Comparison of ENCODE assay signal across 18 cellular contexts in the genomic region with DNA sequence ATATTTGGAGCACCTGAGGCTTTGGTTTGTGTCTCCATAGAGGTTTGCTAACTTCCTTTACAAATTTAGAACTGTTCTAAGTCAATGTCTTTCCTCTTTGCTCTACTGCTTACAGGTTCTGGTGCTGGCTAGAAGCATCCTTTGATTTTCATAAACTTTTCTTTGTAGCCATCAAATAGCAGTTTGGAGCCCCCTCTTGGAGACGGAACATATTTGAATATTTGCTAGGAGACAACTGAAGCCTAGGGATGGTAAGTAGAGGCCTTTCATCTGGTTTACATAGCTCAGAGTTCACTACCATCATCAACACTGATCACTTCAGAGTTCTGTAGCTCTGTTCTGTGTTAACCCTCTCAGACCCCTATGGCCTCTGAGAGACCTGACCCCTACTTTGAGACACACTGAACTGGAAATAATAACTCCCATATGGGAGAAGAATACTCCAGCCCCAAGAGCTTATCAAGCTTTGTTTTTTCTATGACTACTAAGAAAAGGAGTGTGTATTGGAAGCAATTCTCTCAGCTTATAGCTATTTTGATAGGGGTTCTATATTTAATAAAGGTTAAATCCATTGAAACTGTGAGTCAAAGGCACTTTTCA.
A peak's percentile ranks its signal among the peaks of the same experiment; 100 is the strongest.
DNase-seq lines count a peak whose midpoint lies in the region; ATAC-seq and TF ChIP-seq lines count a peak whose summit lies in the region.
"Had no signal": no experiment of that assay in that cellular context is flagged by ENCODE, and none has a peak within 500 bp of the region (broad histone marks: within the 10 kb centered on the region; RNA-seq: fewer than 3 reads in every experiment).

No MANE protein-coding gene starts in this region.

- H3K27me3 ChIP-seq in endodermal cell (ENCODE audit: control insufficient read depth, insufficient read depth, low read length, poor library complexity, severe bottlenecking) (no peaks in the 10 kb centered on the region), osteoblast (ENCODE audit: insufficient read depth, low read length) (no peaks in the 10 kb centered on the region)
- H3K27me3 ChIP-seq in CD4-positive, alpha-beta T cell (ENCODE audit: control insufficient read depth, insufficient read depth, low read length) = no peaks in the 10 kb centered on the region

- intact Hi-C loops in CD4-positive, alpha-beta T cell (cut with DNase I, micrococcal nuclease) = no loop called here

- POLR2A ChIA-PET in WTC11 (lab: Charles Lee) = no interaction called here
- POLR2A ChIA-PET in CD4-positive, alpha-beta T cell (lab: Charles Lee) = no interaction called here

- H3K4me1 Mint-ChIP-seq in WTC11 (peaks cover 51% of the 10 kb centered on the region), endodermal cell (peaks cover 21% of the 10 kb centered on the region)
- no peaks in the 10 kb centered on the region for H3K4me1 Mint-ChIP-seq in CD4-positive, alpha-beta T cell (ENCODE audit: low read depth)

- peak overlapping the region; percentile 16 for H3K27ac ChIP-seq in endodermal cell (ENCODE audit: low read depth, low read length)
- H3K27ac ChIP-seq in osteoblast (ENCODE audit: low read depth, low read length) = no peak overlapping the region
- no peak overlapping the region for H3K27ac ChIP-seq in CD4-positive, alpha-beta T cell (ENCODE audit: low read depth, low read length)
- H3K27ac ChIP-seq: C4-2B, KMS-11 had no signal

- H4K20me1 ChIP-seq in osteoblast (ENCODE audit: insufficient read depth, low read length) = no peaks in the 10 kb centered on the region

- CTCF ChIA-PET in WTC11 (lab: Charles Lee) = interaction anchor here (0.8 to 1.2 kb wide), 2 partner anchors 36 to 50 kb away, joined by 3 read pairs; no protein-coding TSS in a partner anchor
- CTCF ChIA-PET in CD4-positive, alpha-beta T cell (lab: Charles Lee) = no interaction called here

- ATAC-seq in WTC11 = peak; percentile 47; the same call in 1 of the 2 replicates
- no peak for ATAC-seq in GM21515 (IDR thresholded peaks at IDR 0.05; ENCODE audit: unreplicated experiment)
- no peak for ATAC-seq in CD4-positive, alpha-beta T cell (ENCODE audit: poor library complexity)

- no peak overlapping the region for H3K9ac ChIP-seq in endodermal cell (ENCODE audit: extremely low read depth, low read length, poor library complexity, severe bottlenecking)
- H3K9ac ChIP-seq: KMS-11 had no signal

- H3K9me3 Mint-ChIP-seq in WTC11 = no peaks in the 10 kb centered on the region
- no peaks in the 10 kb centered on the region for H3K9me3 Mint-ChIP-seq in endodermal cell
- H3K9me3 Mint-ChIP-seq in CD4-positive, alpha-beta T cell = peaks cover 27% of the 10 kb centered on the region

- no peak overlapping the region for H2AFZ ChIP-seq in osteoblast (ENCODE audit: low read length)

- H3K4me2 ChIP-seq in osteoblast (ENCODE audit: insufficient read depth, low read length) = no peak overlapping the region
- H3K4me2 ChIP-seq: KMS-11 had no signal

- H3K4me3 Mint-ChIP-seq in WTC11 = no peak overlapping the region
- no peak overlapping the region for H3K4me3 Mint-ChIP-seq in endodermal cell
- H3K4me3 Mint-ChIP-seq in CD4-positive, alpha-beta T cell = no peak overlapping the region

- WGBS in endodermal cell (ENCODE audit: insufficient coverage in 1 of 2, insufficient read length in 1 of 2), 2 experiments = 91% methylated on average over 1 of the region's 1 CpG; no CpG with 5 or more reads in 1 of the 2 experiments

- no peaks in the 10 kb centered on the region for H3K79me2 ChIP-seq in osteoblast (ENCODE audit: insufficient read depth, low read length)

- H3K9me3 ChIP-seq in endodermal cell (ENCODE audit: control insufficient read depth, low read length) (no peaks in the 10 kb centered on the region), osteoblast (ENCODE audit: low read depth, low read length) (no peaks in the 10 kb centered on the region)
- no peaks in the 10 kb centered on the region for H3K9me3 ChIP-seq in CD4-positive, alpha-beta T cell (ENCODE audit: control insufficient read depth, low read length)

- H3K36me3 Mint-ChIP-seq in WTC11 = no peaks in the 10 kb centered on the region
- no peaks in the 10 kb centered on the region for H3K36me3 Mint-ChIP-seq in endodermal cell (ENCODE audit: low read depth)
- H3K36me3 Mint-ChIP-seq in CD4-positive, alpha-beta T cell (ENCODE audit: low read depth) = no peaks in the 10 kb centered on the region

- no peaks in the 10 kb centered on the region for H3K4me1 ChIP-seq in endodermal cell (ENCODE audit: control insufficient read depth, insufficient read depth, low read length)
- no peaks in the 10 kb centered on the region for H3K4me1 ChIP-seq in osteoblast (ENCODE audit: insufficient read depth, low read length)

- no peaks in the 10 kb centered on the region for H3K27me3 Mint-ChIP-seq in WTC11 (ENCODE audit: low read depth)
- no peaks in the 10 kb centered on the region for H3K27me3 Mint-ChIP-seq in endodermal cell (ENCODE audit: insufficient read depth)
- H3K27me3 Mint-ChIP-seq in CD4-positive, alpha-beta T cell = no peaks in the 10 kb centered on the region

- no peak overlapping the region for H3K27ac Mint-ChIP-seq in WTC11
- H3K27ac Mint-ChIP-seq in endodermal cell = no peak overlapping the region
- no peak overlapping the region for H3K27ac Mint-ChIP-seq in CD4-positive, alpha-beta T cell

- no peaks in the 10 kb centered on the region for H3K36me3 ChIP-seq in endodermal cell (ENCODE audit: control insufficient read depth, insufficient read depth, low read length)
- H3K36me3 ChIP-seq in osteoblast (ENCODE audit: insufficient read depth, low read length) = no peaks in the 10 kb centered on the region

- TF ChIP-seq CTCF in WTC11 (IDR thresholded peaks at IDR 0.05) (no peak), endodermal cell (conservative IDR thresholded peaks at IDR 0.05) (peak; percentile 40), osteoblast (IDR thresholded peaks at IDR 0.05; ENCODE audit: extremely low read depth, low read depth, low read length) (peak; percentile 20)
- TF ChIP-seq CTCF in CD4-positive, alpha-beta T cell (IDR thresholded peaks at IDR 0.05) = no peak

- H3K4me3 ChIP-seq in endodermal cell (ENCODE audit: low read length) (no peak overlapping the region), osteoblast (ENCODE audit: insufficient read depth, low read length) (no peak overlapping the region)

- DNase-seq in HT1080 (ENCODE audit: low read depth) (peak; percentile 3), WTC11 (ENCODE audit: low spot score) (no peak), endodermal cell (no peak), osteoblast (ENCODE audit: insufficient read length, low spot score, missing footprints) (no peak), epidermal melanocyte (ENCODE audit: insufficient read length, low spot score) (no peak), mucosa of gallbladder (ENCODE audit: low spot score) (no peak)
- no peak for DNase-seq in CD4-positive, alpha-beta T cell
- DNase-seq: AML-193, DND-41, HCEC 1CT, NCI-H1417 treated with DMSO at 0.1 percent for 48 hours, NCI-H187 treated with DMSO at 0.1 percent for 48 hours, NCI-H226, NCI-H524, NCI-H82 had no signal

TF ChIP-seq in WTC11, 78 proteins besides CTCF, POLR2A, EP300 and RAD21 (continues in another document):
- TF ChIP-seq CREB1 (CRISPR knock-in tag; IDR thresholded peaks at IDR 0.05) (no peak), GTF2I (CRISPR knock-in tag; conservative IDR thresholded peaks at IDR 0.05) (no peak), NR3C1 (CRISPR knock-in tag; conservative IDR thresholded peaks at IDR 0.05; ENCODE audit: low read depth) (no peak)
- TF ChIP-seq, protein P1, sequence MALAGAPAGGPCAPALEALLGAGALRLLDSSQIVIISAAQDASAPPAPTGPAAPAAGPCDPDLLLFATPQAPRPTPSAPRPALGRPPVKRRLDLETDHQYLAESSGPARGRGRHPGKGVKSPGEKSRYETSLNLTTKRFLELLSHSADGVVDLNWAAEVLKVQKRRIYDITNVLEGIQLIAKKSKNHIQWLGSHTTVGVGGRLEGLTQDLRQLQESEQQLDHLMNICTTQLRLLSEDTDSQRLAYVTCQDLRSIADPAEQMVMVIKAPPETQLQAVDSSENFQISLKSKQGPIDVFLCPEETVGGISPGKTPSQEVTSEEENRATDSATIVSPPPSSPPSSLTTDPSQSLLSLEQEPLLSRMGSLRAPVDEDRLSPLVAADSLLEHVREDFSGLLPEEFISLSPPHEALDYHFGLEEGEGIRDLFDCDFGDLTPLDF (CRISPR knock-in tag; IDR thresholded peaks at IDR 0.05) = no peak
- TF ChIP-seq, protein P2, sequence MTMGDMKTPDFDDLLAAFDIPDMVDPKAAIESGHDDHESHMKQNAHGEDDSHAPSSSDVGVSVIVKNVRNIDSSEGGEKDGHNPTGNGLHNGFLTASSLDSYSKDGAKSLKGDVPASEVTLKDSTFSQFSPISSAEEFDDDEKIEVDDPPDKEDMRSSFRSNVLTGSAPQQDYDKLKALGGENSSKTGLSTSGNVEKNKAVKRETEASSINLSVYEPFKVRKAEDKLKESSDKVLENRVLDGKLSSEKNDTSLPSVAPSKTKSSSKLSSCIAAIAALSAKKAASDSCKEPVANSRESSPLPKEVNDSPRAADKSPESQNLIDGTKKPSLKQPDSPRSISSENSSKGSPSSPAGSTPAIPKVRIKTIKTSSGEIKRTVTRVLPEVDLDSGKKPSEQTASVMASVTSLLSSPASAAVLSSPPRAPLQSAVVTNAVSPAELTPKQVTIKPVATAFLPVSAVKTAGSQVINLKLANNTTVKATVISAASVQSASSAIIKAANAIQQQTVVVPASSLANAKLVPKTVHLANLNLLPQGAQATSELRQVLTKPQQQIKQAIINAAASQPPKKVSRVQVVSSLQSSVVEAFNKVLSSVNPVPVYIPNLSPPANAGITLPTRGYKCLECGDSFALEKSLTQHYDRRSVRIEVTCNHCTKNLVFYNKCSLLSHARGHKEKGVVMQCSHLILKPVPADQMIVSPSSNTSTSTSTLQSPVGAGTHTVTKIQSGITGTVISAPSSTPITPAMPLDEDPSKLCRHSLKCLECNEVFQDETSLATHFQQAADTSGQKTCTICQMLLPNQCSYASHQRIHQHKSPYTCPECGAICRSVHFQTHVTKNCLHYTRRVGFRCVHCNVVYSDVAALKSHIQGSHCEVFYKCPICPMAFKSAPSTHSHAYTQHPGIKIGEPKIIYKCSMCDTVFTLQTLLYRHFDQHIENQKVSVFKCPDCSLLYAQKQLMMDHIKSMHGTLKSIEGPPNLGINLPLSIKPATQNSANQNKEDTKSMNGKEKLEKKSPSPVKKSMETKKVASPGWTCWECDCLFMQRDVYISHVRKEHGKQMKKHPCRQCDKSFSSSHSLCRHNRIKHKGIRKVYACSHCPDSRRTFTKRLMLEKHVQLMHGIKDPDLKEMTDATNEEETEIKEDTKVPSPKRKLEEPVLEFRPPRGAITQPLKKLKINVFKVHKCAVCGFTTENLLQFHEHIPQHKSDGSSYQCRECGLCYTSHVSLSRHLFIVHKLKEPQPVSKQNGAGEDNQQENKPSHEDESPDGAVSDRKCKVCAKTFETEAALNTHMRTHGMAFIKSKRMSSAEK (CRISPR knock-in tag; IDR thresholded peaks at IDR 0.05; ENCODE audit: borderline replicate concordance) = no peak

Comparison
In these comparisons a context has a peak if more than half of its experiments do, and no peak if none do; other contexts are left out.
1. CTCF ChIP-seq: peak in endodermal cell (single experiment) and osteoblast (single experiment); none in WTC11 (single experiment) and CD4-positive, alpha-beta T cell (single experiment).